Comparison of ENCODE assay signal across 9 cellular contexts in the genomic region with DNA sequence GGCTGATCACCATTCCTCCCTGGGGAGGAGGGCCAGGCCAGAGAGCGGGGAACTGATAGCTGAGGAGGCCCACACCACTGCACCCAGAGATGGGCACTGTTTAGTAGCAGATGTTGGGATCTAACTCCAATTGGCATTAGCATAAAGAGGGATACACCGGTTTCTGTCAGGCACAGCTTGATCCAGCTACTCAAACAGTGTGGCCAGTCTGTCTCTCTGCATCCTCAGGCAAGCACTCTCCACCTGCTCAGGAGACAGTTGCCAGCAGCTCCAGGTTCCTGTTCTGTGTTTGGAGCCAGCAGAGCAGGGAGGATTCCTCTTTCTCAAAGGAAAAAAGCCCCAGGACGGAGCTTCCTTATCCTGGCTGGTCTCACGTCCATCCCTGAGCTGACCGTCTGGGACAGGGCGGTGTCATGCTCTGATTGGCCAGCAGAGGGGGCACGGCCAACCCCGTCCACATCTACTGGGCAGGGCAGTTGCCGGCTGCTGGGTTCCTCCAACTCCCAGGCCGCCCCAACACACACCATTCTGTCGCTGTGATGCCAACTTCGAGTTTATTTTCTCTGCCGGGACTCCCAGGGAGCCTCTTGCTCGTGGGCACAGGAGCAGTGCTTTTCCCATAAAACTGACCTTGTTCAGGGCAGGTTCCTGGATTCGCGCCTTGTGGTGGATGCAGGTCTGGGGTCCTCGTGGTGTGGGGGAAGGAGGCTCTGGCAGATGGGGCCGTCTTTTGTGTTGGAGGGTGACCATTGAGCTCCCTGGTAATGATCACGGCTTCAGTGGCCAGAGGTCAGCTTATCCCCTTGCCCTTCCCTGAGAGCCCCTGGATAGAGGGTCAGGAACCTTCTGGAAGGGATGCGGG. TPM values are rescaled to one million over a fixed set of nuclear protein-coding genes. Genes with fewer than 3 reads are reported as not detected.
DNase-seq lines count a peak whose midpoint lies in the region; ATAC-seq and TF ChIP-seq lines count a peak whose summit lies in the region.
"Had no signal": no experiment of that assay in that cellular context is flagged by ENCODE, and none has a peak within 500 bp of the region (broad histone marks: within the 10 kb centered on the region; RNA-seq: fewer than 3 reads in every experiment).

No MANE protein-coding gene starts in this region.

- H2AFZ ChIP-seq in OCI-LY1 (ENCODE audit: low read length), result no peak overlapping the region

- intact Hi-C loops in dorsolateral prefrontal cortex (cut with DNase I) (loop anchor here (10.0 kb wide), 2 partner anchors 395 to 725 kb away; a partner anchor contains a TSS), lower lobe of right lung (cut with DNase I) (no loop called here)

- no peaks in the 10 kb centered on the region for H3K79me2 ChIP-seq in OCI-LY1 (ENCODE audit: insufficient read depth, low read length)

- H3K36me3 ChIP-seq in OCI-LY1 (ENCODE audit: insufficient read depth, low read length) (no peaks in the 10 kb centered on the region), lower lobe of right lung (no peaks in the 10 kb centered on the region), upper lobe of left lung (no peaks in the 10 kb centered on the region)
- H3K36me3 ChIP-seq: HAP-1 had no signal

- ATAC-seq in lower lobe of right lung, result peak; percentile 82 to 85
- ATAC-seq in upper lobe of left lung (ENCODE audit: low FRiP score in 2 of 2), result peak; percentile 74 to 87
- no peak for ATAC-seq in HG02763 (IDR thresholded peaks at IDR 0.05; ENCODE audit: unreplicated experiment)

- no peaks in the 10 kb centered on the region for H3F3A ChIP-seq in OCI-LY1 (ENCODE audit: insufficient read depth, low read length)

- no peak for TF ChIP-seq POLR2A in upper lobe of left lung (IDR thresholded peaks at IDR 0.05)

- H3K4me3 ChIP-seq in OCI-LY1 (ENCODE audit: low read depth, low read length, poor library complexity, severe bottlenecking), result no peak overlapping the region
- H3K4me3 ChIP-seq in dorsolateral prefrontal cortex, result no peak overlapping the region
- no peak overlapping the region for H3K4me3 ChIP-seq in lower lobe of right lung
- H3K4me3 ChIP-seq in upper lobe of left lung, result no peak overlapping the region
- H3K4me3 ChIP-seq: HAP-1 had no signal

- H3K4me2 ChIP-seq in OCI-LY1 (ENCODE audit: low read length), result no peak overlapping the region

- no peaks in the 10 kb centered on the region for H3K9me3 ChIP-seq in OCI-LY1 (ENCODE audit: low read length)
- H3K9me3 ChIP-seq in lower lobe of right lung, result no peaks in the 10 kb centered on the region
- H3K9me3 ChIP-seq in upper lobe of left lung, result no peaks in the 10 kb centered on the region
- H3K9me3 ChIP-seq: HAP-1 had no signal

- TF ChIP-seq EP300 in upper lobe of left lung (IDR thresholded peaks at IDR 0.05), result no peak

- H3K9me2 ChIP-seq in OCI-LY1 (ENCODE audit: low read depth, low read length), result no peaks in the 10 kb centered on the region

- DNase-seq in stimulated activated CD4-positive, alpha-beta T cell treated with anti-CD3 and anti-CD28 coated beads, Interleukin-15, amount 100 ng/mL, for 24 hours, result peak; percentile 35
- no peak for DNase-seq in stimulated activated CD4-positive, alpha-beta T cell treated with anti-CD3 and anti-CD28 coated beads, Interleukin-1b, Interleukin-23, amount 100 ng/mL, for 48 hours
- DNase-seq in dorsolateral prefrontal cortex (peak; percentile 45 to 76 (median 56)), lower lobe of right lung (peak; percentile 67), upper lobe of left lung (peak; percentile 60 to 86), NCI-H1105 treated with DMSO at 0.1 percent for 48 hours (lab: John Stamatoyannopoulos, UW) (no peak)

- H3K9ac ChIP-seq in OCI-LY1 (ENCODE audit: low read length), result no peak overlapping the region

- no peaks in the 10 kb centered on the region for H4K20me1 ChIP-seq in OCI-LY1 (ENCODE audit: insufficient read depth, low read length)

- H3K27me3 ChIP-seq in OCI-LY1 (ENCODE audit: insufficient read depth, low read length) (no peaks in the 10 kb centered on the region; the same call in 1 of the 2 replicates), dorsolateral prefrontal cortex (no peaks in the 10 kb centered on the region), lower lobe of right lung (ENCODE audit: low read depth) (no peaks in the 10 kb centered on the region), upper lobe of left lung (no peaks in the 10 kb centered on the region)

- WGBS in upper lobe of left lung, 2 donors, result 56 to 59% methylated on average over 10 to 20 of the region's 20 CpGs

- peak; percentile 64 for TF ChIP-seq CTCF in OCI-LY1 (IDR thresholded peaks at IDR 0.05; ENCODE audit: low read length)
- TF ChIP-seq CTCF in dorsolateral prefrontal cortex (IDR thresholded peaks at IDR 0.05 in 54 of 56, conservative IDR thresholded peaks at IDR 0.05 in 2 of 56; ENCODE audit: low read depth in 1 of 56, partially characterized antibody in 56 of 56), result peak; percentile 47 to 84 (median 72)
- peak; percentile 79 for TF ChIP-seq CTCF in lower lobe of right lung (IDR thresholded peaks at IDR 0.05)
- peak; percentile 63 to 85 (median 78) for TF ChIP-seq CTCF in upper lobe of left lung (IDR thresholded peaks at IDR 0.05)

- H3K4me1 ChIP-seq in OCI-LY1 (ENCODE audit: insufficient read depth, low read length, severe bottlenecking) (no peaks in the 10 kb centered on the region), lower lobe of right lung (no peaks in the 10 kb centered on the region), upper lobe of left lung (peaks cover 0 to 3% (median 0%) of the 10 kb centered on the region in 4 donors)
- H3K4me1 ChIP-seq: HAP-1 had no signal

- H3K27ac ChIP-seq in OCI-LY1 (ENCODE audit: low read depth, low read length, poor library complexity, severe bottlenecking), result no peak overlapping the region
- H3K27ac ChIP-seq in dorsolateral prefrontal cortex, result no peak overlapping the region
- H3K27ac ChIP-seq in lower lobe of right lung, result no peak overlapping the region
- peak overlapping the region in 2 of 4 donors; percentile 23 to 43 for H3K27ac ChIP-seq in upper lobe of left lung

RNA-seq across cellular contexts. Expression of a gene that starts 47.9 kb away (rescaled TPM):
- 10 to 100 TPM in 11 of 120 experiments, 1 to 10 TPM in 109; 1.4 to 21.6 (median 5.0) TPM for total RNA-seq in dorsolateral prefrontal cortex
- total RNA-seq in lower lobe of right lung, result 29.0 TPM
- 10 to 100 TPM in 5 of 6 donors, 1 to 10 TPM in 1; 7.5 to 75.4 (median 27.4) TPM for total RNA-seq in upper lobe of left lung

Comparison
In these comparisons a context has a peak if more than half of its experiments do, and no peak if none do; other contexts are left out.
1. DNase-seq: peak in stimulated activated CD4-positive, alpha-beta T cell treated with anti-CD3 and anti-CD28 coated beads, Interleukin-15, amount 100 ng/mL, for 24 hours (single experiment), dorsolateral prefrontal cortex (10 of 10), lower lobe of right lung (single experiment) and upper lobe of left lung (2 of 2); none in stimulated activated CD4-positive, alpha-beta T cell treated with anti-CD3 and anti-CD28 coated beads, Interleukin-1b, Interleukin-23, amount 100 ng/mL, for 48 hours (single experiment) and NCI-H1105 treated with DMSO at 0.1 percent for 48 hours (single experiment).
2. Peak in every context shown above with its lines, with median percentiles within 50 percentile points of each other: CTCF ChIP-seq.